16 cellular contexts compared by ENCODE assay signal in genomic region chr14:22897357-22897756, GRCh38. TPM values are rescaled to one million over a fixed set of nuclear protein-coding genes. Genes with fewer than 3 reads are reported as not detected.
DNase-seq lines count a peak whose midpoint lies in the region; ATAC-seq, FAIRE-seq and TF ChIP-seq lines count a peak whose summit lies in the region.
"Had no signal": no experiment of that assay in that cellular context is flagged by ENCODE, and none has a peak within 500 bp of the region (broad histone marks: within the 10 kb centered on the region; RNA-seq: fewer than 3 reads in every experiment).

No MANE protein-coding gene starts in this region.

- H3K9me2 ChIP-seq in GM23248 (ENCODE audit: insufficient read depth), result no peaks in the 10 kb centered on the region

- no peak for ATAC-seq in RWPE2 (ENCODE audit: low read depth)
- ATAC-seq in K562, result peak; percentile 81
- no peak for ATAC-seq in GM18861 (IDR thresholded peaks at IDR 0.05; ENCODE audit: unreplicated experiment)

- CTCF ChIA-PET in K562 (lab: Yijun Ruan, JAX; ENCODE audit: low intra/inter-chr PET ratio), result interaction anchor here (1.4 kb wide), 1 partner anchor 25 kb away, joined by 5 read pairs; no protein-coding TSS in a partner anchor

- FAIRE-seq in K562 (lab: Jason Lieb, UNC), result peak; percentile 99
- FAIRE-seq: HTR-8/SVneo had no signal

- no peaks in the 10 kb centered on the region for H3K27me3 Mint-ChIP-seq in activated T-helper 1 cell treated with anti-CD3 and anti-CD28 coated beads, Interleukin-12 subunit alpha, Interleukin-12 subunit beta, Interleukin-2, Interleukin-4 antibody, amounts not matched to agents 30 ng/mL and 10 ng/mL and 1 ng/mL, durations not matched to agents 14 hours and 24 hours and 36 hours (ENCODE audit: insufficient read depth)
- H3K27me3 Mint-ChIP-seq: CD4-positive, alpha-beta T cell had no signal

- H3K9me1 ChIP-seq in K562 (ENCODE audit: control insufficient read depth, insufficient read depth, low read length), result peaks cover 3% of the 10 kb centered on the region

- in situ Hi-C loops in GM23248 (cut with MboI) (no loop called here), K562 (cut with MboI) (no loop called here)

- TF ChIP-seq CTCF in RWPE2 (IDR thresholded peaks at IDR 0.05; ENCODE audit: poor library complexity, severe bottlenecking) (no peak), K562 (IDR thresholded peaks at IDR 0.05 in 2 of 3, conservative IDR thresholded peaks at IDR 0.05 in 1 of 3; ENCODE audit: insufficient read depth in 2 of 3, low read depth in 1 of 3, low read length in 3 of 3) (no peak), sigmoid colon (IDR thresholded peaks at IDR 0.05) (no peak)

- intact Hi-C loops in K562 (cut with micrococcal nuclease), result no loop called here
- intact Hi-C loops in sigmoid colon (cut with DNase I), result no loop called here
- intact Hi-C loops in activated T-helper 1 cell treated with anti-CD3 and anti-CD28 coated beads, Interleukin-12 subunit alpha, Interleukin-12 subunit beta, Interleukin-2, Interleukin-4 antibody, amounts not matched to agents 30 ng/mL and 10 ng/mL and 1 ng/mL, durations not matched to agents 14 hours and 24 hours and 36 hours (cut with micrococcal nuclease), result no loop called here

- H3K27me3 ChIP-seq in GM23248 (replicated peaks; ENCODE audit: insufficient read depth), result no peaks in the 10 kb centered on the region
- no peaks in the 10 kb centered on the region for H3K27me3 ChIP-seq in RWPE2 (ENCODE audit: insufficient read depth, poor library complexity, severe bottlenecking)
- H3K27me3 ChIP-seq in K562 (ENCODE audit: control insufficient read depth in 2 of 2, insufficient read depth in 2 of 2, low read length in 2 of 2), result no peaks in the 10 kb centered on the region
- no peaks in the 10 kb centered on the region for H3K27me3 ChIP-seq in sigmoid colon
- H3K27me3 ChIP-seq in MG63, result no peaks in the 10 kb centered on the region
- H3K27me3 ChIP-seq: SJSA1 had no signal

- H3K36me3 ChIP-seq in GM23248 (ENCODE audit: low read depth) (no peaks in the 10 kb centered on the region), RWPE2 (ENCODE audit: low read depth) (peaks cover 21% of the 10 kb centered on the region), K562 (ENCODE audit: control insufficient read depth, insufficient read depth, low read length) (peaks cover 32% of the 10 kb centered on the region), sigmoid colon (peaks cover 16 to 21% (median 17%) of the 10 kb centered on the region in 4 donors), MG63 (no peaks in the 10 kb centered on the region)

- H3K4me3 ChIP-seq in GM23248, result no peak overlapping the region
- no peak overlapping the region for H3K4me3 ChIP-seq in RWPE2 (ENCODE audit: severe bottlenecking)
- H3K4me3 ChIP-seq in K562, result no peak overlapping the region
- no peak overlapping the region for H3K4me3 ChIP-seq in sigmoid colon
- no peak overlapping the region for H3K4me3 ChIP-seq in MG63
- H3K4me3 ChIP-seq: HAP-1, PC-9, SJSA1 had no signal

- H3K9me3 Mint-ChIP-seq in activated T-helper 1 cell treated with anti-CD3 and anti-CD28 coated beads, Interleukin-12 subunit alpha, Interleukin-12 subunit beta, Interleukin-2, Interleukin-4 antibody, amounts not matched to agents 30 ng/mL and 10 ng/mL and 1 ng/mL, durations not matched to agents 14 hours and 24 hours and 36 hours, result no peaks in the 10 kb centered on the region
- H3K9me3 Mint-ChIP-seq: CD4-positive, alpha-beta T cell had no signal

- peaks cover 19% of the 10 kb centered on the region for H3K4me1 Mint-ChIP-seq in activated T-helper 1 cell treated with anti-CD3 and anti-CD28 coated beads, Interleukin-12 subunit alpha, Interleukin-12 subunit beta, Interleukin-2, Interleukin-4 antibody, amounts not matched to agents 30 ng/mL and 10 ng/mL and 1 ng/mL, durations not matched to agents 14 hours and 24 hours and 36 hours (ENCODE audit: low read depth)

- H4K20me1 ChIP-seq in GM23248 (ENCODE audit: insufficient read depth) (no peaks in the 10 kb centered on the region), K562 (replicated peaks; ENCODE audit: control insufficient read depth, insufficient read depth, low read length) (no peaks in the 10 kb centered on the region)

- H3K9me3 ChIP-seq in GM23248 (ENCODE audit: low read depth), result no peaks in the 10 kb centered on the region
- no peaks in the 10 kb centered on the region for H3K9me3 ChIP-seq in RWPE2 (ENCODE audit: severe bottlenecking)
- no peaks in the 10 kb centered on the region for H3K9me3 ChIP-seq in K562 (replicated peaks; ENCODE audit: control insufficient read depth, insufficient read depth, low read depth, low read length)
- H3K9me3 ChIP-seq in sigmoid colon, result no peaks in the 10 kb centered on the region
- H3K9me3 ChIP-seq in MG63, result no peaks in the 10 kb centered on the region
- H3K9me3 ChIP-seq: HAP-1, SJSA1 had no signal

- WGBS in GM23248 (ENCODE audit: low coverage in 1 of 2, low lambda C conversion rate in 2 of 2, missing lambda C conversion rate in 2 of 2), 2 experiments, result 94 to 100% methylated on average over 1 of the region's 1 CpG
- WGBS in K562 (ENCODE audit: insufficient coverage, low coverage, missing lambda C conversion rate), result 13% methylated on average over 1 of the region's 1 CpG
- 92 to 95% methylated on average over 1 of the region's 1 CpG for WGBS in sigmoid colon, 2 donors

- TF ChIP-seq EP300 in K562 (IDR thresholded peaks at IDR 0.05; ENCODE audit: low read length) (peak; percentile 80; the same call in 1 of the 2 replicates), sigmoid colon (IDR thresholded peaks at IDR 0.05) (no peak)

- no peak overlapping the region for H2AFZ ChIP-seq in GM23248
- no peak overlapping the region for H2AFZ ChIP-seq in K562 (ENCODE audit: low read depth, low read length)
- H2AFZ ChIP-seq: PC-9 had no signal

- H3K4me2 ChIP-seq in GM23248 (ENCODE audit: unreplicated experiment) (no peak overlapping the region), K562 (ENCODE audit: insufficient read depth, low read length) (peak overlapping the region; percentile 31; the same call in 1 of the 2 replicates)
- H3K4me2 ChIP-seq: PC-9 had no signal

- TF ChIP-seq POLR2A in K562 (conservative IDR thresholded peaks at IDR 0.05), result no peak
- TF ChIP-seq POLR2A in sigmoid colon (IDR thresholded peaks at IDR 0.05), result no peak

- H3K27ac ChIP-seq in GM23248 (peak overlapping the region; percentile 58; the same call in 1 of the 2 replicates), RWPE2 (ENCODE audit: poor library complexity, severe bottlenecking) (peak overlapping the region; percentile 49), K562 (ENCODE audit: extremely low read depth, low read depth, low read length) (peak overlapping the region; percentile 65), sigmoid colon (peak overlapping the region in 3 of 4 donors; percentile 74 to 82 (median 75))
- H3K27ac ChIP-seq: HL-60, PC-9 had no signal

- H3K79me2 ChIP-seq in GM23248 (ENCODE audit: insufficient read depth) (no peaks in the 10 kb centered on the region), K562 (ENCODE audit: control insufficient read depth, insufficient read depth, low read length) (no peaks in the 10 kb centered on the region)

- H3K4me3 Mint-ChIP-seq in activated T-helper 1 cell treated with anti-CD3 and anti-CD28 coated beads, Interleukin-12 subunit alpha, Interleukin-12 subunit beta, Interleukin-2, Interleukin-4 antibody, amounts not matched to agents 30 ng/mL and 10 ng/mL and 1 ng/mL, durations not matched to agents 14 hours and 24 hours and 36 hours, result no peak overlapping the region
- H3K4me3 Mint-ChIP-seq: CD4-positive, alpha-beta T cell had no signal

- H3K4me1 ChIP-seq in GM23248 (ENCODE audit: insufficient read depth) (peaks cover 23% of the 10 kb centered on the region), RWPE2 (ENCODE audit: insufficient read depth, poor library complexity, severe bottlenecking) (peaks cover 12% of the 10 kb centered on the region), K562 (replicated peaks in 1 of 2; ENCODE audit: control insufficient read depth in 2 of 2, insufficient read depth in 2 of 2, low read length in 2 of 2) (peaks cover 9 to 42% of the 10 kb centered on the region in 2 experiments; a peak in 3 of 5 replicates), sigmoid colon (peaks cover 0 to 36% (median 22%) of the 10 kb centered on the region in 4 donors)

- H3K9ac ChIP-seq in GM23248 (no peak overlapping the region), K562 (ENCODE audit: insufficient read depth in 1 of 2, low read depth in 2 of 2, low read length in 2 of 2) (peak overlapping the region in 1 of 2 experiments; percentile 21; a peak in 1 of 4 replicates)

- no peak for TF ChIP-seq RAD21 in K562 (CRISPR knock-in tag; conservative IDR thresholded peaks at IDR 0.05 in 1 of 2, IDR thresholded peaks at IDR 0.05 in 1 of 2)

- BruUV-seq in K562 (replicated peaks; lab: Mats Ljungman, UMichigan), result no TSS peak

- H3K27ac Mint-ChIP-seq in activated T-helper 1 cell treated with anti-CD3 and anti-CD28 coated beads, Interleukin-12 subunit alpha, Interleukin-12 subunit beta, Interleukin-2, Interleukin-4 antibody, amounts not matched to agents 30 ng/mL and 10 ng/mL and 1 ng/mL, durations not matched to agents 14 hours and 24 hours and 36 hours, result no peak overlapping the region
- H3K27ac Mint-ChIP-seq: CD4-positive, alpha-beta T cell had no signal

- H3F3A ChIP-seq in GM23248 (ENCODE audit: insufficient read depth), result peaks cover 23% of the 10 kb centered on the region

- POLR2A ChIA-PET in K562 (lab: Yijun Ruan, JAX), result interaction anchor here (0.6 to 2.5 kb wide), 3 partner anchors 15 to 429 kb away, joined by 3 to 7 read pairs (median 3); partner anchors contain the start of gene REM2

- DNase-seq in GM23248, result no peak
- no peak for DNase-seq in RWPE2 (ENCODE audit: low spot score)
- peak; percentile 75 to 93 (median 81) for DNase-seq in K562 (ENCODE audit: extremely low read depth in 1 of 4, low spot score in 3 of 4)
- DNase-seq in sigmoid colon, result no peak
- DNase-seq in activated T-helper 1 cell treated with anti-CD3 and anti-CD28 coated beads, Interleukin-12 subunit alpha, Interleukin-12 subunit beta, Interleukin-2, Interleukin-4 antibody, amounts not matched to agents 30 ng/mL and 10 ng/mL and 1 ng/mL, durations not matched to agents 14 hours and 24 hours and 36 hours (ENCODE audit: low spot score), result no peak
- no peak for DNase-seq in MG63
- DNase-seq: ACHN; CD4-positive, alpha-beta T cell; NCI-H1417 treated with DMSO at 0.1 percent for 48 hours; NCI-H774; PC-9 had no signal

- H3K36me3 Mint-ChIP-seq in activated T-helper 1 cell treated with anti-CD3 and anti-CD28 coated beads, Interleukin-12 subunit alpha, Interleukin-12 subunit beta, Interleukin-2, Interleukin-4 antibody, amounts not matched to agents 30 ng/mL and 10 ng/mL and 1 ng/mL, durations not matched to agents 14 hours and 24 hours and 36 hours (ENCODE audit: low read depth), result peaks cover 26% of the 10 kb centered on the region

RNA-seq across cellular contexts. Expression of gene REM2, which starts 14.3 kb away (rescaled TPM):
- total RNA-seq in GM23248 (2014; rRNA removed; shearing (Covaris generic)), result 0.22 TPM in 1 of 2 replicates, not detected in the other
- polyA plus RNA-seq in GM23248 (2016; fragmentation: Nextera tagmentation; extraction: Ambion mirVana), result 0.29 TPM in 1 of 2 replicates, not detected in the other
- 1.2 and 3.0 TPM in 2 replicates for total RNA-seq in K562 (2011; cell fraction: chromatin; rRNA removed; ENCODE audit: low replicate concordance)
- 3.0 and 3.8 TPM in 2 replicates for total RNA-seq in K562 (2011; cell fraction: nucleolus; rRNA removed)
- 2.4 and 2.7 TPM in 2 replicates for total RNA-seq in K562 (2011; cell fraction: nucleoplasm; rRNA removed)
- 0.29 and 0.36 TPM in 2 replicates for total RNA-seq in K562 (2014; rRNA removed)
- 0.18 and 0.51 TPM in 2 replicates for total RNA-seq in K562 (2014; rRNA removed; fragmentation: Illumina TruSeq; extraction: Trizol)
- 0.25 and 0.34 TPM in 2 replicates for total RNA-seq in K562 (2015; rRNA removed; fragmentation: Illumina TruSeq; extraction: Trizol)
- total RNA-seq in K562 (2021), result 0.40 and 0.69 TPM in 2 replicates
- polyA plus RNA-seq in K562 (2011; rRNA removed), result 0.91 and 1.0 TPM in 2 replicates
- polyA plus RNA-seq in K562 (2011; cell fraction: cytosol; rRNA removed), result 0.40 and 0.47 TPM in 2 replicates
- polyA plus RNA-seq in K562 (2011; cell fraction: nucleus; rRNA removed), result 1.2 and 2.3 TPM in 2 replicates
- polyA plus RNA-seq in K562 (2012), result 0.82 and 1.1 TPM in 2 replicates
- polyA plus RNA-seq in K562 (2014; fragmentation: Illumina TruSeq; extraction: Trizol), result 0.21 and 0.25 TPM in 2 replicates
- polyA plus RNA-seq in K562 (2014; fragmentation: Nextera tagmentation; extraction: Ambion mirVana), result under 1 TPM; 0.38 to 0.50 TPM
- 0.20 and 0.97 TPM in 2 replicates for polyA plus RNA-seq in K562 (2014; rRNA removed)
- polyA minus RNA-seq in K562 (2011; rRNA and poly(A)+ RNA removed), result 0.32 and 0.48 TPM in 2 replicates
- not detected in 2 replicates for polyA minus RNA-seq in K562 (2011; cell fraction: cytosol; rRNA and poly(A)+ RNA removed)
- polyA minus RNA-seq in K562 (2011; cell fraction: nucleus; rRNA and poly(A)+ RNA removed), result 0.81 and 1.9 TPM in 2 replicates
- 1 to 10 TPM in 1 of 4 donors, under 1 TPM in 2, not detected in 1; 0.71 to 1.4 (median 0.81) TPM for total RNA-seq in sigmoid colon
- polyA plus RNA-seq in sigmoid colon, result under 1 TPM in 2 of 3 donors, not detected in 1; 0.60 to 0.96 TPM
- total RNA-seq in activated T-helper 1 cell treated with anti-CD3 and anti-CD28 coated beads, Interleukin-12 subunit alpha, Interleukin-12 subunit beta, Interleukin-2, Interleukin-4 antibody, amounts not matched to agents 30 ng/mL and 10 ng/mL and 1 ng/mL, durations not matched to agents 14 hours and 24 hours and 36 hours, result 0.39 TPM in 1 of 2 replicates, not detected in the other
- not detected in 2 replicates for total RNA-seq in MG63 (2014; rRNA removed; shearing (Covaris generic); ENCODE audit: low replicate concordance)

RNA-seq across cellular contexts. Expression of gene RBM23, which starts 21.6 kb away (rescaled TPM):
- 42.6 and 57.2 TPM in 2 replicates for total RNA-seq in GM23248 (2014; rRNA removed; shearing (Covaris generic))
- 33.8 and 36.5 TPM in 2 replicates for polyA plus RNA-seq in GM23248 (2016; fragmentation: Nextera tagmentation; extraction: Ambion mirVana)
- total RNA-seq in K562 (2011; cell fraction: chromatin; rRNA removed; ENCODE audit: low replicate concordance), result 87.2 and 129 TPM in 2 replicates
- total RNA-seq in K562 (2011; cell fraction: nucleolus; rRNA removed), result 74.0 and 76.5 TPM in 2 replicates
- total RNA-seq in K562 (2011; cell fraction: nucleoplasm; rRNA removed), result 81.6 and 84.0 TPM in 2 replicates
- 46.0 and 68.2 TPM in 2 replicates for total RNA-seq in K562 (2014; rRNA removed)
- total RNA-seq in K562 (2014; rRNA removed; fragmentation: Illumina TruSeq; extraction: Trizol), result 48.9 and 53.2 TPM in 2 replicates
- total RNA-seq in K562 (2015; rRNA removed; fragmentation: Illumina TruSeq; extraction: Trizol), result 66.8 and 73.0 TPM in 2 replicates
- total RNA-seq in K562 (2021), result 56.0 and 58.5 TPM in 2 replicates
- polyA plus RNA-seq in K562 (2011; rRNA removed), result 36.2 and 57.8 TPM in 2 replicates
- 57.1 and 82.5 TPM in 2 replicates for polyA plus RNA-seq in K562 (2011; cell fraction: cytosol; rRNA removed)
- 68.8 and 78.6 TPM in 2 replicates for polyA plus RNA-seq in K562 (2011; cell fraction: nucleus; rRNA removed)
- 43.1 and 49.8 TPM in 2 replicates for polyA plus RNA-seq in K562 (2012)
- polyA plus RNA-seq in K562 (2014; fragmentation: Illumina TruSeq; extraction: Trizol), result 50.2 and 69.0 TPM in 2 replicates
- 100 to 1,000 TPM in 1 of 2 experiments, 10 to 100 TPM in 1; 67.8 to 102 TPM for polyA plus RNA-seq in K562 (2014; fragmentation: Nextera tagmentation; extraction: Ambion mirVana)
- 47.1 and 50.4 TPM in 2 replicates for polyA plus RNA-seq in K562 (2014; rRNA removed)
- polyA minus RNA-seq in K562 (2011; rRNA and poly(A)+ RNA removed), result 65.1 and 89.3 TPM in 2 replicates
- 26.5 and 31.2 TPM in 2 replicates for polyA minus RNA-seq in K562 (2011; cell fraction: cytosol; rRNA and poly(A)+ RNA removed)
- 24.9 and 39.5 TPM in 2 replicates for polyA minus RNA-seq in K562 (2011; cell fraction: nucleus; rRNA and poly(A)+ RNA removed)
- total RNA-seq in sigmoid colon, result 1,000 to 10,000 TPM in 1 of 4 donors, 100 to 1,000 TPM in 3; 356 to 5,076 (median 594) TPM
- polyA plus RNA-seq in sigmoid colon, result 10 to 100 TPM; 31.8 to 46.5 (median 40.8) TPM
- 86.4 and 90.5 TPM in 2 replicates for total RNA-seq in activated T-helper 1 cell treated with anti-CD3 and anti-CD28 coated beads, Interleukin-12 subunit alpha, Interleukin-12 subunit beta, Interleukin-2, Interleukin-4 antibody, amounts not matched to agents 30 ng/mL and 10 ng/mL and 1 ng/mL, durations not matched to agents 14 hours and 24 hours and 36 hours
- 25.4 and 27.8 TPM in 2 replicates for total RNA-seq in MG63 (2014; rRNA removed; shearing (Covaris generic); ENCODE audit: low replicate concordance)

RNA-seq across cellular contexts. Expression of gene LRP10, which starts 25.8 kb away (rescaled TPM):
- 202 and 253 TPM in 2 replicates for total RNA-seq in GM23248 (2014; rRNA removed; shearing (Covaris generic))
- 159 and 161 TPM in 2 replicates for polyA plus RNA-seq in GM23248 (2016; fragmentation: Nextera tagmentation; extraction: Ambion mirVana)
- total RNA-seq in K562 (2011; cell fraction: chromatin; rRNA removed; ENCODE audit: low replicate concordance), result 26.2 and 103 TPM in 2 replicates
- 119 and 150 TPM in 2 replicates for total RNA-seq in K562 (2011; cell fraction: nucleolus; rRNA removed)
- 79.0 and 80.1 TPM in 2 replicates for total RNA-seq in K562 (2011; cell fraction: nucleoplasm; rRNA removed)
- total RNA-seq in K562 (2014; rRNA removed), result 10.9 and 14.9 TPM in 2 replicates
- 4.9 and 5.5 TPM in 2 replicates for total RNA-seq in K562 (2014; rRNA removed; fragmentation: Illumina TruSeq; extraction: Trizol)
- 6.9 and 8.1 TPM in 2 replicates for total RNA-seq in K562 (2015; rRNA removed; fragmentation: Illumina TruSeq; extraction: Trizol)
- total RNA-seq in K562 (2021), result 40.7 and 45.5 TPM in 2 replicates
- polyA plus RNA-seq in K562 (2011; rRNA removed), result 16.0 and 25.1 TPM in 2 replicates
- 18.9 and 40.0 TPM in 2 replicates for polyA plus RNA-seq in K562 (2011; cell fraction: cytosol; rRNA removed)
- 17.1 and 30.2 TPM in 2 replicates for polyA plus RNA-seq in K562 (2011; cell fraction: nucleus; rRNA removed)
- 36.0 and 70.6 TPM in 2 replicates for polyA plus RNA-seq in K562 (2012)
- 27.2 and 34.5 TPM in 2 replicates for polyA plus RNA-seq in K562 (2014; fragmentation: Illumina TruSeq; extraction: Trizol)
- polyA plus RNA-seq in K562 (2014; fragmentation: Nextera tagmentation; extraction: Ambion mirVana), result 1 to 10 TPM; 1.3 to 2.3 TPM
- 12.7 and 15.9 TPM in 2 replicates for polyA plus RNA-seq in K562 (2014; rRNA removed)
- polyA minus RNA-seq in K562 (2011; rRNA and poly(A)+ RNA removed), result 15.2 and 24.3 TPM in 2 replicates
- 36.7 and 48.5 TPM in 2 replicates for polyA minus RNA-seq in K562 (2011; cell fraction: cytosol; rRNA and poly(A)+ RNA removed)
- polyA minus RNA-seq in K562 (2011; cell fraction: nucleus; rRNA and poly(A)+ RNA removed), result 16.7 and 17.0 TPM in 2 replicates
- 100 to 1,000 TPM in 2 of 4 donors, 10 to 100 TPM in 2; 75.3 to 124 (median 95.1) TPM for total RNA-seq in sigmoid colon
- 100 to 1,000 TPM in 1 of 3 donors, 10 to 100 TPM in 2; 34.4 to 139 (median 42.6) TPM for polyA plus RNA-seq in sigmoid colon
- total RNA-seq in activated T-helper 1 cell treated with anti-CD3 and anti-CD28 coated beads, Interleukin-12 subunit alpha, Interleukin-12 subunit beta, Interleukin-2, Interleukin-4 antibody, amounts not matched to agents 30 ng/mL and 10 ng/mL and 1 ng/mL, durations not matched to agents 14 hours and 24 hours and 36 hours, result 44.6 and 46.0 TPM in 2 replicates
- total RNA-seq in MG63 (2014; rRNA removed; shearing (Covaris generic); ENCODE audit: low replicate concordance), result 6.4 and 21.9 TPM in 2 replicates

RNA-seq across cellular contexts. Expression of gene PRMT5, which starts 31.8 kb away (rescaled TPM):
- 42.2 and 61.0 TPM in 2 replicates for total RNA-seq in GM23248 (2014; rRNA removed; shearing (Covaris generic))
- polyA plus RNA-seq in GM23248 (2016; fragmentation: Nextera tagmentation; extraction: Ambion mirVana), result 80.1 and 84.1 TPM in 2 replicates
- 278 and 432 TPM in 2 replicates for total RNA-seq in K562 (2011; cell fraction: chromatin; rRNA removed; ENCODE audit: low replicate concordance)
- total RNA-seq in K562 (2011; cell fraction: nucleolus; rRNA removed), result 251 and 313 TPM in 2 replicates
- 210 and 241 TPM in 2 replicates for total RNA-seq in K562 (2011; cell fraction: nucleoplasm; rRNA removed)
- 123 and 171 TPM in 2 replicates for total RNA-seq in K562 (2014; rRNA removed)
- 222 and 228 TPM in 2 replicates for total RNA-seq in K562 (2014; rRNA removed; fragmentation: Illumina TruSeq; extraction: Trizol)
- 245 and 276 TPM in 2 replicates for total RNA-seq in K562 (2015; rRNA removed; fragmentation: Illumina TruSeq; extraction: Trizol)
- 246 and 247 TPM in 2 replicates for total RNA-seq in K562 (2021)
- polyA plus RNA-seq in K562 (2011; rRNA removed), result 409 and 552 TPM in 2 replicates
- 792 and 841 TPM in 2 replicates for polyA plus RNA-seq in K562 (2011; cell fraction: cytosol; rRNA removed)
- polyA plus RNA-seq in K562 (2011; cell fraction: nucleus; rRNA removed), result 583 and 596 TPM in 2 replicates
- polyA plus RNA-seq in K562 (2012), result 146 and 359 TPM in 2 replicates
- polyA plus RNA-seq in K562 (2014; fragmentation: Illumina TruSeq; extraction: Trizol), result 270 and 321 TPM in 2 replicates
- polyA plus RNA-seq in K562 (2014; fragmentation: Nextera tagmentation; extraction: Ambion mirVana), result 100 to 1,000 TPM; 114 to 155 TPM
- polyA plus RNA-seq in K562 (2014; rRNA removed), result 216 and 257 TPM in 2 replicates
- 300 and 519 TPM in 2 replicates for polyA minus RNA-seq in K562 (2011; rRNA and poly(A)+ RNA removed)
- polyA minus RNA-seq in K562 (2011; cell fraction: cytosol; rRNA and poly(A)+ RNA removed), result 206 and 309 TPM in 2 replicates
- 93.0 and 134 TPM in 2 replicates for polyA minus RNA-seq in K562 (2011; cell fraction: nucleus; rRNA and poly(A)+ RNA removed)
- total RNA-seq in sigmoid colon, result 10 to 100 TPM; 33.3 to 61.7 (median 44.7) TPM
- polyA plus RNA-seq in sigmoid colon, result 10 to 100 TPM; 33.3 to 66.7 (median 55.4) TPM
- 174 and 180 TPM in 2 replicates for total RNA-seq in activated T-helper 1 cell treated with anti-CD3 and anti-CD28 coated beads, Interleukin-12 subunit alpha, Interleukin-12 subunit beta, Interleukin-2, Interleukin-4 antibody, amounts not matched to agents 30 ng/mL and 10 ng/mL and 1 ng/mL, durations not matched to agents 14 hours and 24 hours and 36 hours
- 99.2 and 100 TPM in 2 replicates for total RNA-seq in MG63 (2014; rRNA removed; shearing (Covaris generic); ENCODE audit: low replicate concordance)

RNA-seq across cellular contexts. Expression of gene HAUS4, which starts 59.5 kb away (rescaled TPM):
- 29.0 and 35.0 TPM in 2 replicates for total RNA-seq in GM23248 (2014; rRNA removed; shearing (Covaris generic))
- polyA plus RNA-seq in GM23248 (2016; fragmentation: Nextera tagmentation; extraction: Ambion mirVana) (14.1 and 14.5 TPM in 2 replicates), K562 (2011; rRNA removed) (80.3 and 85.4 TPM in 2 replicates), K562 (2014; fragmentation: Illumina TruSeq; extraction: Trizol) (41.2 and 46.3 TPM in 2 replicates), K562 (2014; fragmentation: Nextera tagmentation; extraction: Ambion mirVana) (10 to 100 TPM; 12.5 to 13.0 TPM), K562 (2014; rRNA removed) (71.8 and 71.9 TPM in 2 replicates), sigmoid colon (10 to 100 TPM; 37.8 to 46.7 (median 44.9) TPM)
- 69.7 and 91.7 TPM in 2 replicates for total RNA-seq in K562 (2011; cell fraction: chromatin; rRNA removed; ENCODE audit: low replicate concordance)
- total RNA-seq in K562 (2011; cell fraction: nucleolus; rRNA removed), result 49.2 and 58.2 TPM in 2 replicates
- total RNA-seq in K562 (2011; cell fraction: nucleoplasm; rRNA removed), result 65.3 and 66.7 TPM in 2 replicates
- total RNA-seq in K562 (2014; rRNA removed) (53.3 and 62.8 TPM in 2 replicates), K562 (2014; rRNA removed; fragmentation: Illumina TruSeq; extraction: Trizol) (59.2 and 62.3 TPM in 2 replicates), K562 (2015; rRNA removed; fragmentation: Illumina TruSeq; extraction: Trizol) (44.1 and 49.2 TPM in 2 replicates), K562 (2021) (47.4 and 49.3 TPM in 2 replicates), sigmoid colon (10 to 100 TPM; 28.1 to 82.6 (median 59.8) TPM)
- polyA plus RNA-seq in K562 (2011; cell fraction: cytosol; rRNA removed), result 34.3 and 50.3 TPM in 2 replicates
- 60.6 and 85.4 TPM in 2 replicates for polyA plus RNA-seq in K562 (2011; cell fraction: nucleus; rRNA removed)
- 43.0 and 99.2 TPM in 2 replicates for polyA plus RNA-seq in K562 (2012)
- 76.9 and 94.5 TPM in 2 replicates for polyA minus RNA-seq in K562 (2011; rRNA and poly(A)+ RNA removed)
- 27.2 and 28.9 TPM in 2 replicates for polyA minus RNA-seq in K562 (2011; cell fraction: cytosol; rRNA and poly(A)+ RNA removed)
- 28.1 and 36.3 TPM in 2 replicates for polyA minus RNA-seq in K562 (2011; cell fraction: nucleus; rRNA and poly(A)+ RNA removed)
- total RNA-seq in activated T-helper 1 cell treated with anti-CD3 and anti-CD28 coated beads, Interleukin-12 subunit alpha, Interleukin-12 subunit beta, Interleukin-2, Interleukin-4 antibody, amounts not matched to agents 30 ng/mL and 10 ng/mL and 1 ng/mL, durations not matched to agents 14 hours and 24 hours and 36 hours, result 52.4 and 56.4 TPM in 2 replicates
- 41.3 and 76.1 TPM in 2 replicates for total RNA-seq in MG63 (2014; rRNA removed; shearing (Covaris generic); ENCODE audit: low replicate concordance)

Comparison
In these comparisons a context has a peak if more than half of its experiments do, and no peak if none do; other contexts are left out.
1. DNase-seq: peak in K562 (4 of 4); none in GM23248 (single experiment), RWPE2 (single experiment), sigmoid colon (single experiment), activated T-helper 1 cell treated with anti-CD3 and anti-CD28 coated beads, Interleukin-12 subunit alpha, Interleukin-12 subunit beta, Interleukin-2, Interleukin-4 antibody, amounts not matched to agents 30 ng/mL and 10 ng/mL and 1 ng/mL, durations not matched to agents 14 hours and 24 hours and 36 hours (single experiment) and MG63 (single experiment).
2. Peak in every context shown above with its lines, with median percentiles within 50 percentile points of each other: H3K27ac ChIP-seq.